In genomic region chr19:14494451-14494850, GRCh38 we compare ENCODE assay signal across 11 cellular contexts. TPM values are rescaled to one million over a fixed set of nuclear protein-coding genes. Genes with fewer than 3 reads are reported as not detected.
DNase-seq lines count a peak whose midpoint lies in the region; ATAC-seq and TF ChIP-seq lines count a peak whose summit lies in the region.
"Had no signal": no experiment of that assay in that cellular context is flagged by ENCODE, and none has a peak within 500 bp of the region (broad histone marks: within the 10 kb centered on the region; RNA-seq: fewer than 3 reads in every experiment).

No MANE protein-coding gene starts in this region.

- no peak for ATAC-seq in CD8-positive, alpha-beta T cell
- ATAC-seq in T-helper 17 cell (no peak), HG03196 (IDR thresholded peaks at IDR 0.05; ENCODE audit: unreplicated experiment) (no peak), HG03571 (IDR thresholded peaks at IDR 0.05; ENCODE audit: unreplicated experiment) (no peak)

- TF ChIP-seq CTCF in CD8-positive, alpha-beta T cell (IDR thresholded peaks at IDR 0.05): no peak
- TF ChIP-seq CTCF in esophagus squamous epithelium (IDR thresholded peaks at IDR 0.05): no peak

- no peaks in the 10 kb centered on the region for H3K27me3 ChIP-seq in CD8-positive, alpha-beta T cell (ENCODE audit: insufficient read depth, low read length)
- H3K27me3 ChIP-seq in esophagus squamous epithelium (no peaks in the 10 kb centered on the region), rectal smooth muscle tissue (ENCODE audit: control insufficient read depth, insufficient read depth, low read length) (no peaks in the 10 kb centered on the region)

- POLR2A ChIA-PET in CD8-positive, alpha-beta T cell (lab: Charles Lee): interaction anchor here (0.8 to 3.6 kb wide), 4 partner anchors 12 to 24 kb away, joined by 3 to 26 read pairs (median 10); partner anchors contain the start of gene DNAJB1
- POLR2A ChIA-PET in HEK293T (lab: Yijun Ruan, JAX): interaction anchor here (3.5 kb wide), 1 partner anchor 23 kb away, joined by 27 read pairs; the partner anchor contains the start of gene DNAJB1

- no peaks in the 10 kb centered on the region for H3K36me3 ChIP-seq in CD8-positive, alpha-beta T cell (ENCODE audit: insufficient read depth, low read length)
- H3K36me3 ChIP-seq in esophagus squamous epithelium (peaks cover 13 to 40% (median 17%) of the 10 kb centered on the region in 3 donors), rectal smooth muscle tissue (ENCODE audit: control insufficient read depth, insufficient read depth, low read length) (no peaks in the 10 kb centered on the region)

- 53 to 77% methylated on average over 4 to 5 of the region's 5 CpGs for WGBS in esophagus squamous epithelium, 2 donors

- H3K4me3 Mint-ChIP-seq in CD8-positive, alpha-beta T cell: peak overlapping the region; percentile 81
- peak overlapping the region; percentile 58 for H3K4me3 Mint-ChIP-seq in T-helper 17 cell

- H3K27ac ChIP-seq in CD8-positive, alpha-beta T cell (ENCODE audit: low read depth, low read length): no peak overlapping the region
- H3K27ac ChIP-seq in esophagus squamous epithelium: peak overlapping the region; percentile 93 to 95 (median 94)
- no peak overlapping the region for H3K27ac ChIP-seq in rectal smooth muscle tissue (ENCODE audit: low read depth, low read length)

- H3K4me1 ChIP-seq in CD8-positive, alpha-beta T cell (ENCODE audit: insufficient read depth, low read length): peaks cover 19% of the 10 kb centered on the region
- H3K4me1 ChIP-seq in esophagus squamous epithelium (peaks cover 25 to 58% (median 32%) of the 10 kb centered on the region in 3 donors), rectal smooth muscle tissue (ENCODE audit: control insufficient read depth, insufficient read depth, low read length) (peaks cover 5% of the 10 kb centered on the region)

- no peak for DNase-seq in CD8-positive, alpha-beta T cell
- DNase-seq in T-helper 17 cell (no peak), esophagus squamous epithelium (lab: John Stamatoyannopoulos, UW) (no peak), HEK293T (ENCODE audit: extremely low spot score) (no peak), NCI-H69 (lab: John Stamatoyannopoulos, UW) (no peak)
- DNase-seq: stimulated activated naive CD4-positive, alpha-beta T cell; SW 1271 had no signal

- CTCF ChIA-PET in CD8-positive, alpha-beta T cell (lab: Charles Lee): interaction anchor here (1.4 to 3.1 kb wide), 2 partner anchors 15 to 22 kb away, joined by 5 to 19 read pairs; no protein-coding TSS in a partner anchor
- CTCF ChIA-PET in HEK293T (lab: Yijun Ruan, JAX): interaction anchor here (1.0 kb wide), 1 partner anchor 11 kb away, joined by 3 read pairs; no protein-coding TSS in a partner anchor

- peaks cover 24% of the 10 kb centered on the region for H3K36me3 Mint-ChIP-seq in CD8-positive, alpha-beta T cell
- H3K36me3 Mint-ChIP-seq in T-helper 17 cell (ENCODE audit: low read depth): peaks cover 2% of the 10 kb centered on the region

- no peaks in the 10 kb centered on the region for H3K9me3 ChIP-seq in CD8-positive, alpha-beta T cell (ENCODE audit: low read length)
- H3K9me3 ChIP-seq in T-helper 17 cell (ENCODE audit: control insufficient read depth, low read length, poor library complexity, severe bottlenecking): no peaks in the 10 kb centered on the region
- no peaks in the 10 kb centered on the region for H3K9me3 ChIP-seq in esophagus squamous epithelium

- H3K4me3 ChIP-seq in CD8-positive, alpha-beta T cell (ENCODE audit: low read depth, low read length): no peak overlapping the region
- H3K4me3 ChIP-seq in esophagus squamous epithelium (peak overlapping the region; percentile 78 to 95 (median 78)), rectal smooth muscle tissue (ENCODE audit: low read length) (peak overlapping the region; percentile 70)

- no peaks in the 10 kb centered on the region for H3K27me3 Mint-ChIP-seq in CD8-positive, alpha-beta T cell (ENCODE audit: low read depth)
- H3K27me3 Mint-ChIP-seq in T-helper 17 cell: no peaks in the 10 kb centered on the region

- no peak for TF ChIP-seq POLR2A in esophagus squamous epithelium (IDR thresholded peaks at IDR 0.05)

- H3K4me1 Mint-ChIP-seq in CD8-positive, alpha-beta T cell (ENCODE audit: low read depth): peaks cover 24% of the 10 kb centered on the region
- H3K4me1 Mint-ChIP-seq in T-helper 17 cell: peaks cover 23% of the 10 kb centered on the region

- peak overlapping the region; percentile 81 for H3K27ac Mint-ChIP-seq in CD8-positive, alpha-beta T cell
- H3K27ac Mint-ChIP-seq in T-helper 17 cell: peak overlapping the region; percentile 45

- H3K9me3 Mint-ChIP-seq in CD8-positive, alpha-beta T cell: no peaks in the 10 kb centered on the region

- H3K9ac ChIP-seq in rectal smooth muscle tissue (ENCODE audit: low read length): no peak overlapping the region

- intact Hi-C loops in CD8-positive, alpha-beta T cell (cut with DNase I, micrococcal nuclease): no loop called here
- intact Hi-C loops in esophagus squamous epithelium (cut with DNase I): no loop called here

TF ChIP-seq in HEK293T, 16 proteins besides CTCF, POLR2A, EP300 and RAD21:
- TF ChIP-seq CTBP1 (IDR thresholded peaks at IDR 0.05; ENCODE audit: borderline replicate concordance) (no peak), L3MBTL2 (conservative IDR thresholded peaks at IDR 0.05) (no peak)
TF ChIP-seq in HEK293T: peak in this region for 0.

RNA-seq across cellular contexts. Expression of gene GIPC1, which starts 1.5 kb away (rescaled TPM):
- total RNA-seq in CD8-positive, alpha-beta T cell: 10 to 100 TPM; 15.6 to 16.0 TPM
- total RNA-seq in T-helper 17 cell (10 to 100 TPM; 34.8 to 38.6 TPM), esophagus squamous epithelium (100 to 1,000 TPM; 147 to 432 (median 243) TPM)

RNA-seq across cellular contexts. Expression of gene PTGER1, which starts 19.3 kb away (rescaled TPM):
- total RNA-seq in CD8-positive, alpha-beta T cell: under 1 TPM in 1 of 2 experiments, not detected in 1; 0.22 TPM
- not detected for total RNA-seq in T-helper 17 cell
- total RNA-seq in esophagus squamous epithelium: 1 to 10 TPM in 1 of 4 donors, under 1 TPM in 2, not detected in 1; 0.31 to 1.3 (median 0.38) TPM
- total RNA-seq: myocyte had no signal

RNA-seq across cellular contexts. Expression of gene DNAJB1, which starts 23.7 kb away (rescaled TPM):
- 100 to 1,000 TPM; 963 to 995 TPM for total RNA-seq in CD8-positive, alpha-beta T cell
- total RNA-seq in T-helper 17 cell (100 to 1,000 TPM; 483 to 558 TPM), esophagus squamous epithelium (100 to 1,000 TPM; 182 to 294 (median 224) TPM)

RNA-seq across cellular contexts. Expression of gene TECR, which starts 34.9 kb away (rescaled TPM):
- total RNA-seq in CD8-positive, alpha-beta T cell: 100 to 1,000 TPM; 300 to 325 TPM
- total RNA-seq in T-helper 17 cell (100 to 1,000 TPM; 111 to 125 TPM), esophagus squamous epithelium (100 to 1,000 TPM; 130 to 290 (median 190) TPM)

Comparison
In these comparisons a context has a peak if more than half of its experiments do, and no peak if none do; other contexts are left out.
1. H3K27ac ChIP-seq: peak in esophagus squamous epithelium (4 of 4); none in CD8-positive, alpha-beta T cell (single experiment) and rectal smooth muscle tissue (single experiment).